1 cellular context compared by ENCODE assay signal in the genomic region with DNA sequence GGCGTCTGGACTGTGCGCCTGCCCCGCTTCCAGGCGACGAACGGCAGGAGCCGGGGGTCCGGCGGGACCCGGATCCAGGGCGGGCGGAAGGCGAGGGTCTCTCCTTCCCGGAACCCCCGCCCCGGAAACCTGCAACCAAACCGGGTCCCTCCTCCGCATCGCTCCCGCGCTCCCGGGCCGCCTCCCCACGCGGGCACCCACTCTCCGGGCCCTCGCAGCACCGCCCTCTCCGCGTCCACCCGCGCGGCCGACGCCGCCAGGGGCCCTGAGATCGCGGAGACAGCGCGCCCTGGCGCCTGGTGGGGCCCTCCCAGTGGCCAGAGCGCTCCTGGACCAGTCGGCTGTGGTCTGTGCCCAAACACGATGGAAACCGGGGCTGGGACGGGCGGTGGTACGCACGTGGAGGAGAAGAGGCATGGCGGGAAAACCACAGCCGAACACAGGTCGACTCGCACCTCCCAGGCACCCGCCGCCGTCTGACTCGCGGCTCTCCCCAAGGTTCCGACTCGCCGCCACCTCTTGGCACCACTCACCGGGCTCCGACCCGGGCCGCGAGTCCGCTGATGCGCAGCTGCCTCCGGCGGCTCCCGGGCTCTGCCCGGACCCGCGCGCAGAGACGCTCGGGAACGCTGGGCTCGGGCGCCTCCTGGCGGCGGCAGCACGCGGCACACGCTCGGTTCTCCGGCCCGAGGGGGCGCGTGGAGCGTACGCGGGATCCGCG.
TF ChIP-seq lines count a peak whose summit lies in the region.

No MANE protein-coding gene starts in this region.

TF ChIP-seq in A549, 52 proteins besides CTCF, POLR2A, EP300 and RAD21 (continued from another document):
- TF ChIP-seq, protein P1, sequence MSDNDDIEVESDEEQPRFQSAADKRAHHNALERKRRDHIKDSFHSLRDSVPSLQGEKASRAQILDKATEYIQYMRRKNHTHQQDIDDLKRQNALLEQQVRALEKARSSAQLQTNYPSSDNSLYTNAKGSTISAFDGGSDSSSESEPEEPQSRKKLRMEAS (IDR thresholded peaks at IDR 0.05) = peak; percentile 96
- TF ChIP-seq CHD4 (IDR thresholded peaks at IDR 0.05; ENCODE audit: borderline replicate concordance) = no peak
- TF ChIP-seq POLR2AphosphoS2 (conservative IDR thresholded peaks at IDR 0.05; ENCODE audit: low read length) = no peak
- TF ChIP-seq JUN (IDR thresholded peaks at IDR 0.05) = 0 out of 5 replicates have a peak, but pooled peaks of 1 of the 2 experiments have one; percentile 11
- no peak for TF ChIP-seq PHF8 (IDR thresholded peaks at IDR 0.05; ENCODE audit: borderline replicate concordance, low read depth)
- TF ChIP-seq FOSB (CRISPR knock-in tag; IDR thresholded peaks at IDR 0.05) = no peak
- TF ChIP-seq, protein P2, sequence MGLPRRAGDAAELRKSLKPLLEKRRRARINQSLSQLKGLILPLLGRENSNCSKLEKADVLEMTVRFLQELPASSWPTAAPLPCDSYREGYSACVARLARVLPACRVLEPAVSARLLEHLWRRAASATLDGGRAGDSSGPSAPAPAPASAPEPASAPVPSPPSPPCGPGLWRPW (IDR thresholded peaks at IDR 0.05) = no peak
- no peak for TF ChIP-seq MAZ (IDR thresholded peaks at IDR 0.05; ENCODE audit: borderline replicate concordance, low read depth, low read length)
- no peak for TF ChIP-seq CBX8 (IDR thresholded peaks at IDR 0.05)
- no peak for TF ChIP-seq EHF (CRISPR knock-in tag; IDR thresholded peaks at IDR 0.05)
- TF ChIP-seq, protein P3, sequence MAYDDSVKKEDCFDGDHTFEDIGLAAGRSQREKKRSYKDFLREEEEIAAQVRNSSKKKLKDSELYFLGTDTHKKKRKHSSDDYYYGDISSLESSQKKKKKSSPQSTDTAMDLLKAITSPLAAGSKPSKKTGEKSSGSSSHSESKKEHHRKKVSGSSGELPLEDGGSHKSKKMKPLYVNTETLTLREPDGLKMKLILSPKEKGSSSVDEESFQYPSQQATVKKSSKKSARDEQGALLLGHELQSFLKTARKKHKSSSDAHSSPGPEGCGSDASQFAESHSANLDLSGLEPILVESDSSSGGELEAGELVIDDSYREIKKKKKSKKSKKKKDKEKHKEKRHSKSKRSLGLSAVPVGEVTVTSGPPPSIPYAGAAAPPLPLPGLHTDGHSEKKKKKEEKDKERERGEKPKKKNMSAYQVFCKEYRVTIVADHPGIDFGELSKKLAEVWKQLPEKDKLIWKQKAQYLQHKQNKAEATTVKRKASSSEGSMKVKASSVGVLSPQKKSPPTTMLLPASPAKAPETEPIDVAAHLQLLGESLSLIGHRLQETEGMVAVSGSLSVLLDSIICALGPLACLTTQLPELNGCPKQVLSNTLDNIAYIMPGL (CRISPR knock-in tag; IDR thresholded peaks at IDR 0.05; ENCODE audit: borderline replicate concordance) = peak; percentile 41; the same call in 1 of the 2 replicates
- no peak for TF ChIP-seq ESRRA (IDR thresholded peaks at IDR 0.05; ENCODE audit: borderline replicate concordance, low read length)
- TF ChIP-seq, protein P4, sequence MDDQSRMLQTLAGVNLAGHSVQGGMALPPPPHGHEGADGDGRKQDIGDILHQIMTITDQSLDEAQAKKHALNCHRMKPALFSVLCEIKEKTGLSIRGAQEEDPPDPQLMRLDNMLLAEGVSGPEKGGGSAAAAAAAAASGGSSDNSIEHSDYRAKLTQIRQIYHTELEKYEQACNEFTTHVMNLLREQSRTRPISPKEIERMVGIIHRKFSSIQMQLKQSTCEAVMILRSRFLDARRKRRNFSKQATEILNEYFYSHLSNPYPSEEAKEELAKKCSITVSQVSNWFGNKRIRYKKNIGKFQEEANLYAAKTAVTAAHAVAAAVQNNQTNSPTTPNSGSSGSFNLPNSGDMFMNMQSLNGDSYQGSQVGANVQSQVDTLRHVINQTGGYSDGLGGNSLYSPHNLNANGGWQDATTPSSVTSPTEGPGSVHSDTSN (IDR thresholded peaks at IDR 0.05) = no peak
- peak; percentile 39; the same call in 1 of the 2 replicates for TF ChIP-seq MYC (IDR thresholded peaks at IDR 0.05; ENCODE audit: borderline replicate concordance, low read length)
- no peak for TF ChIP-seq MAFK (IDR thresholded peaks at IDR 0.05; ENCODE audit: partially characterized antibody)
- TF ChIP-seq, protein P5, sequence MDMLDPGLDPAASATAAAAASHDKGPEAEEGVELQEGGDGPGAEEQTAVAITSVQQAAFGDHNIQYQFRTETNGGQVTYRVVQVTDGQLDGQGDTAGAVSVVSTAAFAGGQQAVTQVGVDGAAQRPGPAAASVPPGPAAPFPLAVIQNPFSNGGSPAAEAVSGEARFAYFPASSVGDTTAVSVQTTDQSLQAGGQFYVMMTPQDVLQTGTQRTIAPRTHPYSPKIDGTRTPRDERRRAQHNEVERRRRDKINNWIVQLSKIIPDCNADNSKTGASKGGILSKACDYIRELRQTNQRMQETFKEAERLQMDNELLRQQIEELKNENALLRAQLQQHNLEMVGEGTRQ (IDR thresholded peaks at IDR 0.05) = no peak
- TF ChIP-seq, protein P6, sequence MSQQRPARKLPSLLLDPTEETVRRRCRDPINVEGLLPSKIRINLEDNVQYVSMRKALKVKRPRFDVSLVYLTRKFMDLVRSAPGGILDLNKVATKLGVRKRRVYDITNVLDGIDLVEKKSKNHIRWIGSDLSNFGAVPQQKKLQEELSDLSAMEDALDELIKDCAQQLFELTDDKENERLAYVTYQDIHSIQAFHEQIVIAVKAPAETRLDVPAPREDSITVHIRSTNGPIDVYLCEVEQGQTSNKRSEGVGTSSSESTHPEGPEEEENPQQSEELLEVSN (IDR thresholded peaks at IDR 0.05; ENCODE audit: borderline replicate concordance, low read depth) = peak; percentile 98
- peak; percentile 55; the same call in 1 of the 2 replicates for TF ChIP-seq HOXB5 (CRISPR knock-in tag; IDR thresholded peaks at IDR 0.05)
- TF ChIP-seq ZSCAN20 (CRISPR knock-in tag; IDR thresholded peaks at IDR 0.05) = no peak
- no peak for TF ChIP-seq JUNB (IDR thresholded peaks at IDR 0.05)
- no peak for TF ChIP-seq CBX2 (IDR thresholded peaks at IDR 0.05; ENCODE audit: borderline replicate concordance, low read depth)
- no peak for TF ChIP-seq ZC3H11A (IDR thresholded peaks at IDR 0.05)
- TF ChIP-seq, protein P7, sequence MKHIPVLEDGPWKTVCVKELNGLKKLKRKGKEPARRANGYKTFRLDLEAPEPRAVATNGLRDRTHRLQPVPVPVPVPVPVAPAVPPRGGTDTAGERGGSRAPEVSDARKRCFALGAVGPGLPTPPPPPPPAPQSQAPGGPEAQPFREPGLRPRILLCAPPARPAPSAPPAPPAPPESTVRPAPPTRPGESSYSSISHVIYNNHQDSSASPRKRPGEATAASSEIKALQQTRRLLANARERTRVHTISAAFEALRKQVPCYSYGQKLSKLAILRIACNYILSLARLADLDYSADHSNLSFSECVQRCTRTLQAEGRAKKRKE (CRISPR knock-in tag; IDR thresholded peaks at IDR 0.05; ENCODE audit: low read depth) = no peak
- TF ChIP-seq RNF2 (IDR thresholded peaks at IDR 0.05; ENCODE audit: borderline replicate concordance, low read depth) = no peak
- TF ChIP-seq SMC3 (IDR thresholded peaks at IDR 0.05) = peak; percentile 90
TF ChIP-seq in A549: peak in this region for 9.
